9 cellular contexts compared by ENCODE assay signal in the genomic region with DNA sequence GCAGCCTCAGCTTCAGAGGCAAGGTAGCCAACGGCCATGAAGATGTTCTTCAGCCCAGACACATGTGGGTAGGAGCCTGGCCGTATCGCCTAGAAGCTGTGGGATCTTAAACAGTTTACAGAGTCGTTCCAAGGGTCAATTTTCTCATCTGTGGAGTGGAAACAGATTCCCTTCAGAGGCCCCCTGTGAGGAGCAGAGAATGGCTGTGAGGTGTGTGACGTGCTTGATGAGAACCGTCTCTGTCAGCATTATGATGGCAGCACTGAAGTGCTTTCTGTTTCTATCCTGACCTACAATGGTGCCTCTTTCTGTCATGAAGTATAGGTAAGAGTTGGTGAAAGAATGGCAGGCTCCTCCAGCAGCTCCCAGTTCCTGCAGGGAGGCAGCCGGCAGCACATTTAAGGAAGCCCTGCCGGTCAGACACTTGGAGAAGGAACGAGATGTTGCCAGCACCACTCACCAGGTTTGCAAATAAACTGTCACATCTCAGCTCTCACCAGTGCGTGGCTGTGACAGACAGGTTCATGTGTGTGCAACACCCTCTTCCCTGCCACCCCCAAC.
DNase-seq lines count a peak whose midpoint lies in the region; ATAC-seq and TF ChIP-seq lines count a peak whose summit lies in the region.
"Had no signal": no experiment of that assay in that cellular context is flagged by ENCODE, and none has a peak within 500 bp of the region (broad histone marks: within the 10 kb centered on the region; RNA-seq: fewer than 3 reads in every experiment).

No MANE protein-coding gene starts in this region.

- peak; percentile 72 to 76 (median 73) for DNase-seq in immature natural killer cell
- DNase-seq in NCI-H2227 (lab: John Stamatoyannopoulos, UW; ENCODE audit: unreplicated experiment), result no peak
- no peak for DNase-seq in COLO668 (lab: John Stamatoyannopoulos, UW; ENCODE audit: unreplicated experiment)
- DNase-seq in left ventricle myocardium inferior, result no peak
- DNase-seq in inferior parietal cortex (ENCODE audit: extremely low spot score), result no peak

- TF ChIP-seq CTCF in left ventricle myocardium inferior (IDR thresholded peaks at IDR 0.05; ENCODE audit: borderline replicate concordance), result no peak

- H3K4me1 ChIP-seq in left ventricle myocardium inferior, result no peaks in the 10 kb centered on the region

- H3K27me3 ChIP-seq in left ventricle myocardium inferior (ENCODE audit: low read depth), result no peaks in the 10 kb centered on the region
- H3K27me3 ChIP-seq: dorsolateral prefrontal cortex had no signal

- peaks cover 0 to 2% (median 0%) of the 10 kb centered on the region in 6 donors for H3K9me3 Mint-ChIP-seq in immature natural killer cell

- H3K4me3 ChIP-seq in left ventricle myocardium inferior, result no peak overlapping the region
- H3K4me3 ChIP-seq: dorsolateral prefrontal cortex had no signal

- H3K36me3 ChIP-seq in left ventricle myocardium inferior, result no peaks in the 10 kb centered on the region

- no peaks in the 10 kb centered on the region for H3K9me3 ChIP-seq in left ventricle myocardium inferior (replicated peaks)

- H3K27ac ChIP-seq in left ventricle myocardium inferior (replicated peaks), result no peak overlapping the region
- H3K27ac ChIP-seq: dorsolateral prefrontal cortex had no signal

- H3K27ac Mint-ChIP-seq in immature natural killer cell, result peak overlapping the region; percentile 96 to 100 (median 98)

- H3K4me3 Mint-ChIP-seq in immature natural killer cell, result peak overlapping the region; percentile 85 to 92 (median 90)

- H3K36me3 Mint-ChIP-seq in immature natural killer cell, result no peaks in the 10 kb centered on the region

- ATAC-seq in GM18519 (IDR thresholded peaks at IDR 0.05; ENCODE audit: low FRiP score, unreplicated experiment) (peak; percentile 43), HG02852 (IDR thresholded peaks at IDR 0.05; ENCODE audit: unreplicated experiment) (peak; percentile 49)
- ATAC-seq in activated CD4-positive, CD25-positive, alpha-beta regulatory T cell treated with anti-CD3 and anti-CD28 coated beads, Interleukin-2, amount 50 U/mL, for 24 hours, result peak; percentile 80 to 82

- peaks cover 6 to 10% (median 6%) of the 10 kb centered on the region in 3 donors for H3K27me3 Mint-ChIP-seq in immature natural killer cell (ENCODE audit: low read depth in 3 of 3)

- peaks cover 43% of the 10 kb centered on the region in 2 donors for H3K4me1 Mint-ChIP-seq in immature natural killer cell

- intact Hi-C loops in left ventricle myocardium inferior (cut with micrococcal nuclease), result no loop called here

Comparison
In these comparisons a context has a peak if more than half of its experiments do, and no peak if none do; other contexts are left out.
1. DNase-seq: peak in immature natural killer cell (3 of 3); none in NCI-H2227 (single experiment), COLO668 (single experiment), left ventricle myocardium inferior (single experiment) and inferior parietal cortex (single experiment).
2. Peak in every context shown above with its lines, with median percentiles within 50 percentile points of each other: ATAC-seq.